1 cellular context compared by ENCODE assay signal in genomic region chr5:33794550-33795300, GRCh38.
TF ChIP-seq lines count a peak whose summit lies in the region.

No MANE protein-coding gene starts in this region.

TF ChIP-seq in IMR-90, 13 proteins besides CTCF, POLR2A, EP300 and RAD21:
- TF ChIP-seq MAFK (IDR thresholded peaks at IDR 0.05; ENCODE audit: low read depth, low read length) (no peak), CEBPB (IDR thresholded peaks at IDR 0.05; ENCODE audit: low read depth, low read length) (no peak), FOS (IDR thresholded peaks at IDR 0.05; ENCODE audit: low read depth, low read length) (no peak), ELK1 (IDR thresholded peaks at IDR 0.05; ENCODE audit: borderline replicate concordance, low read depth, low read length) (no peak), RCOR1 (IDR thresholded peaks at IDR 0.05; ENCODE audit: insufficient replicate concordance, low read length) (no peak), MXI1 (IDR thresholded peaks at IDR 0.05; ENCODE audit: borderline replicate concordance, low read depth, low read length) (no peak), RFX5 (IDR thresholded peaks at IDR 0.05; ENCODE audit: low read depth, low read length) (no peak), CHD1 (IDR thresholded peaks at IDR 0.05; ENCODE audit: low read depth, low read length) (no peak), MAZ (IDR thresholded peaks at IDR 0.05; ENCODE audit: borderline replicate concordance, low read depth, low read length) (no peak), BHLHE40 (IDR thresholded peaks at IDR 0.05; ENCODE audit: low read depth, low read length) (no peak), USF2 (IDR thresholded peaks at IDR 0.05; ENCODE audit: low read depth, low read length) (no peak), SMC3 (IDR thresholded peaks at IDR 0.05; ENCODE audit: low read depth, low read length) (no peak)
TF ChIP-seq in IMR-90: peak in this region for 0.
